ENCODE assay signal across 10 cellular contexts in genomic region chr12:1553987-1554982, GRCh38. TPM values are rescaled to one million over a fixed set of nuclear protein-coding genes. Genes with fewer than 3 reads are reported as not detected.
A peak's percentile ranks its signal among the peaks of the same experiment; 100 is the strongest.
DNase-seq lines count a peak whose midpoint lies in the region; ATAC-seq, FAIRE-seq and TF ChIP-seq lines count a peak whose summit lies in the region.
"Had no signal": no experiment of that assay in that cellular context is flagged by ENCODE, and none has a peak within 500 bp of the region (broad histone marks: within the 10 kb centered on the region; RNA-seq: fewer than 3 reads in every experiment).

No MANE protein-coding gene starts in this region.

- H3K4me1 ChIP-seq in aorta (ENCODE audit: control insufficient read depth in 1 of 2, insufficient read depth in 2 of 2, low read length in 2 of 2) = no peaks in the 10 kb centered on the region

- H3K4me1 Mint-ChIP-seq in activated T-helper 1 cell treated with anti-CD3 and anti-CD28 coated beads, Interleukin-12 subunit alpha, Interleukin-12 subunit beta, Interleukin-2, Interleukin-4 antibody, amounts not matched to agents 30 ng/mL and 10 ng/mL and 1 ng/mL, durations not matched to agents 14 hours and 24 hours and 36 hours (ENCODE audit: low read depth) = peaks cover 10% of the 10 kb centered on the region

- ATAC-seq in GM19351 (IDR thresholded peaks at IDR 0.05; ENCODE audit: unreplicated experiment) = peak; percentile 93
- ATAC-seq in HG03064 (IDR thresholded peaks at IDR 0.05; ENCODE audit: low read depth, unreplicated experiment) = peak; percentile 96
- no peak for ATAC-seq in aorta (ENCODE audit: low FRiP score)

- FAIRE-seq in GM12891 (lab: Jason Lieb, UNC) = peak; percentile 99

- H3K27ac ChIP-seq in aorta (ENCODE audit: low read depth in 1 of 2, low read length in 2 of 2) = no peak overlapping the region
- H3K27ac ChIP-seq: SJCRH30 had no signal

- TF ChIP-seq POLR2A in GM12891 (IDR thresholded peaks at IDR 0.05; ENCODE audit: low read depth, low read length) = no peak

- H3K4me3 ChIP-seq in aorta (ENCODE audit: low read length in 2 of 2) = no peak overlapping the region
- H3K4me3 ChIP-seq: lung, SJCRH30 had no signal

- H3K27me3 ChIP-seq in aorta (ENCODE audit: control insufficient read depth in 1 of 2, insufficient read depth in 2 of 2, low read length in 1 of 2) = no peaks in the 10 kb centered on the region
- H3K27me3 ChIP-seq: SJCRH30 had no signal

- intact Hi-C loops in activated T-helper 1 cell treated with anti-CD3 and anti-CD28 coated beads, Interleukin-12 subunit alpha, Interleukin-12 subunit beta, Interleukin-2, Interleukin-4 antibody, amounts not matched to agents 30 ng/mL and 10 ng/mL and 1 ng/mL, durations not matched to agents 14 hours and 24 hours and 36 hours (cut with micrococcal nuclease) = loop anchor here (2.0 kb wide), 1 partner anchor 21 kb away; no protein-coding TSS in a partner anchor
- intact Hi-C loops in aorta (cut with DNase I) = no loop called here

- H3K36me3 Mint-ChIP-seq in activated T-helper 1 cell treated with anti-CD3 and anti-CD28 coated beads, Interleukin-12 subunit alpha, Interleukin-12 subunit beta, Interleukin-2, Interleukin-4 antibody, amounts not matched to agents 30 ng/mL and 10 ng/mL and 1 ng/mL, durations not matched to agents 14 hours and 24 hours and 36 hours (ENCODE audit: low read depth) = no peaks in the 10 kb centered on the region

- H3K27ac Mint-ChIP-seq in activated T-helper 1 cell treated with anti-CD3 and anti-CD28 coated beads, Interleukin-12 subunit alpha, Interleukin-12 subunit beta, Interleukin-2, Interleukin-4 antibody, amounts not matched to agents 30 ng/mL and 10 ng/mL and 1 ng/mL, durations not matched to agents 14 hours and 24 hours and 36 hours = peak overlapping the region; percentile 64

- H3K9me3 ChIP-seq in aorta (ENCODE audit: control insufficient read depth, low read length) = no peaks in the 10 kb centered on the region
- H3K9me3 ChIP-seq: SJCRH30 had no signal

- H3K9me3 Mint-ChIP-seq in activated T-helper 1 cell treated with anti-CD3 and anti-CD28 coated beads, Interleukin-12 subunit alpha, Interleukin-12 subunit beta, Interleukin-2, Interleukin-4 antibody, amounts not matched to agents 30 ng/mL and 10 ng/mL and 1 ng/mL, durations not matched to agents 14 hours and 24 hours and 36 hours = peaks cover 18% of the 10 kb centered on the region

- no peaks in the 10 kb centered on the region for H3K36me3 ChIP-seq in aorta (ENCODE audit: control insufficient read depth in 1 of 2, insufficient read depth in 2 of 2, low read length in 1 of 2)
- H3K36me3 ChIP-seq: SJCRH30 had no signal

- DNase-seq in GM12891 (ENCODE audit: insufficient read length, low spot score) (peak; percentile 72), foreskin melanocyte (no peak), aorta (no peak), ureter (ENCODE audit: low spot score) (no peak), DMS79 (lab: John Stamatoyannopoulos, UW) (no peak)
- DNase-seq in activated T-helper 1 cell treated with anti-CD3 and anti-CD28 coated beads, Interleukin-12 subunit alpha, Interleukin-12 subunit beta, Interleukin-2, Interleukin-4 antibody, amounts not matched to agents 30 ng/mL and 10 ng/mL and 1 ng/mL, durations not matched to agents 14 hours and 24 hours and 36 hours (ENCODE audit: low spot score) = no peak
- DNase-seq: SJCRH30 had no signal

- H3K27me3 Mint-ChIP-seq in activated T-helper 1 cell treated with anti-CD3 and anti-CD28 coated beads, Interleukin-12 subunit alpha, Interleukin-12 subunit beta, Interleukin-2, Interleukin-4 antibody, amounts not matched to agents 30 ng/mL and 10 ng/mL and 1 ng/mL, durations not matched to agents 14 hours and 24 hours and 36 hours (ENCODE audit: insufficient read depth) = peaks cover 23% of the 10 kb centered on the region

- 74 to 77% methylated on average over 14 of the region's 14 CpGs for WGBS in aorta, 2 donors

- H3K4me3 Mint-ChIP-seq in activated T-helper 1 cell treated with anti-CD3 and anti-CD28 coated beads, Interleukin-12 subunit alpha, Interleukin-12 subunit beta, Interleukin-2, Interleukin-4 antibody, amounts not matched to agents 30 ng/mL and 10 ng/mL and 1 ng/mL, durations not matched to agents 14 hours and 24 hours and 36 hours = peak overlapping the region; percentile 57

TF ChIP-seq in GM12891, 5 proteins besides CTCF, POLR2A, EP300 and RAD21:
- TF ChIP-seq PAX5 (IDR thresholded peaks at IDR 0.05; ENCODE audit: insufficient read depth, low read length, severe bottlenecking) (no peak), SPI1 (IDR thresholded peaks at IDR 0.05; ENCODE audit: low read depth, low read length) (0 out of 2 replicates have a peak, but pooled peaks have one; percentile 35), POU2F2 (IDR thresholded peaks at IDR 0.05; ENCODE audit: low read depth, low read length) (peak; percentile 97), TAF1 (IDR thresholded peaks at IDR 0.05; ENCODE audit: low read depth, low read length) (no peak), POLR2AphosphoS5 (IDR thresholded peaks at IDR 0.05; ENCODE audit: low read depth, low read length) (peak; percentile 69)

RNA-seq across cellular contexts. Expression of gene FBXL14, which starts 40.1 kb away (rescaled TPM):
- 5.0 TPM for polyA plus RNA-seq in GM12891 (2012; ENCODE audit: low read depth, missing spikeins)
- 19.4 and 20.4 TPM in 2 replicates for total RNA-seq in activated T-helper 1 cell treated with anti-CD3 and anti-CD28 coated beads, Interleukin-12 subunit alpha, Interleukin-12 subunit beta, Interleukin-2, Interleukin-4 antibody, amounts not matched to agents 30 ng/mL and 10 ng/mL and 1 ng/mL, durations not matched to agents 14 hours and 24 hours and 36 hours
- total RNA-seq in aorta = 10 to 100 TPM in 1 of 2 donors, 1 to 10 TPM in 1; 8.0 to 13.2 TPM
- polyA plus RNA-seq in aorta = 1 to 10 TPM; 2.8 to 7.1 TPM
- 12.8 TPM for total RNA-seq in ureter
